8 cellular contexts compared by ENCODE assay signal in genomic region chr7:5143935-5144903, GRCh38. TPM values are rescaled to one million over a fixed set of nuclear protein-coding genes. Genes with fewer than 3 reads are reported as not detected.
A peak's percentile ranks its signal among the peaks of the same experiment; 100 is the strongest.
DNase-seq lines count a peak whose midpoint lies in the region; ATAC-seq lines count a peak whose summit lies in the region.

No MANE protein-coding gene starts in this region.

- ATAC-seq in GM18909 (IDR thresholded peaks at IDR 0.05; ENCODE audit: poor library complexity, unreplicated experiment) (peak; percentile 78), T-helper 17 cell (peak; percentile 93)

- no peaks in the 10 kb centered on the region for H3K36me3 Mint-ChIP-seq in T-helper 17 cell (ENCODE audit: low read depth)

- H3K4me1 Mint-ChIP-seq in T-helper 17 cell = peaks cover 12% of the 10 kb centered on the region

- peak overlapping the region; percentile 97 for H3K27ac Mint-ChIP-seq in T-helper 17 cell

- H3K4me3 Mint-ChIP-seq in T-helper 17 cell = peak overlapping the region; percentile 89

- DNase-seq in T-helper 17 cell = peak; percentile 59 to 69 (median 63)
- peak in 41 of 56 donors; percentile 2 to 85 (median 37) for DNase-seq in amygdala (lab: John Stamatoyannopoulos, UW)
- DNase-seq in retina = peak; percentile 28
- no peak for DNase-seq in DMS 273 (lab: John Stamatoyannopoulos, UW; ENCODE audit: unreplicated experiment)
- no peak for DNase-seq in DMS114 treated with DMSO at 0.1 percent for 48 hours (lab: John Stamatoyannopoulos, UW; ENCODE audit: unreplicated experiment)
- no peak for DNase-seq in NCI-H82 (lab: John Stamatoyannopoulos, UW)
- DNase-seq in HPDE6-E6E7 (ENCODE audit: extremely low spot score) = no peak

- peaks cover 10% of the 10 kb centered on the region for H3K27me3 Mint-ChIP-seq in T-helper 17 cell

- H3K9me3 ChIP-seq in T-helper 17 cell (ENCODE audit: control insufficient read depth, low read length, poor library complexity, severe bottlenecking) = no peaks in the 10 kb centered on the region

RNA-seq across cellular contexts. Expression of gene WIPI2, which starts 45.8 kb away (rescaled TPM):
- total RNA-seq in T-helper 17 cell = 100 to 1,000 TPM in 1 of 2 donors, 10 to 100 TPM in 1; 89.2 to 116 TPM

Comparison
In these comparisons a context has a peak if more than half of its experiments do, and no peak if none do; other contexts are left out.
1. DNase-seq: peak in T-helper 17 cell (3 of 3), amygdala (41 of 56) and retina (single experiment); none in DMS 273 (single experiment), DMS114 treated with DMSO at 0.1 percent for 48 hours (single experiment), NCI-H82 (single experiment) and HPDE6-E6E7 (single experiment).